1 cellular context compared by ENCODE assay signal in the genomic region with DNA sequence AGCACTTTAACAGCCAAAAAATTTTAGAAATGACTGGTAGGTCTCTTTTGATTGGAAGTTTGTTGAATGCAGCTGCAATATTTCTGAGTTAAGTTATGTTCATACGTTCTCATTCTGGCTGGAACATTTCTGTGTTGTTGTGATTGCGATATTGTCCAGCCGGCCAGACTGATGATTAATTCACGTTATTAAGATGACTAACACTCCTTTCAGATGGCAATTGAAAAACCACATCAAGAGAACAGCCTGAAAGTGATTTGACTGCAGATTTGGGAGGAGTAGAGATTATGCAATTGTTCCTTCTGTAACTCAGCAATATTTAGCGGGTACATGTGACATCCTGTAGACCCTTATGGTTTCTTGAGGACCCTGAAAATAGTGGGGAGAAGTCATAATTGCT.
TF ChIP-seq lines count a peak whose summit lies in the region.

No MANE protein-coding gene starts in this region.

TF ChIP-seq in SK-N-SH treated with all-trans-retinoic acid at 6 μM for 48 hours, 23 proteins besides CTCF, POLR2A, EP300 and RAD21:
- TF ChIP-seq, protein P1, sequence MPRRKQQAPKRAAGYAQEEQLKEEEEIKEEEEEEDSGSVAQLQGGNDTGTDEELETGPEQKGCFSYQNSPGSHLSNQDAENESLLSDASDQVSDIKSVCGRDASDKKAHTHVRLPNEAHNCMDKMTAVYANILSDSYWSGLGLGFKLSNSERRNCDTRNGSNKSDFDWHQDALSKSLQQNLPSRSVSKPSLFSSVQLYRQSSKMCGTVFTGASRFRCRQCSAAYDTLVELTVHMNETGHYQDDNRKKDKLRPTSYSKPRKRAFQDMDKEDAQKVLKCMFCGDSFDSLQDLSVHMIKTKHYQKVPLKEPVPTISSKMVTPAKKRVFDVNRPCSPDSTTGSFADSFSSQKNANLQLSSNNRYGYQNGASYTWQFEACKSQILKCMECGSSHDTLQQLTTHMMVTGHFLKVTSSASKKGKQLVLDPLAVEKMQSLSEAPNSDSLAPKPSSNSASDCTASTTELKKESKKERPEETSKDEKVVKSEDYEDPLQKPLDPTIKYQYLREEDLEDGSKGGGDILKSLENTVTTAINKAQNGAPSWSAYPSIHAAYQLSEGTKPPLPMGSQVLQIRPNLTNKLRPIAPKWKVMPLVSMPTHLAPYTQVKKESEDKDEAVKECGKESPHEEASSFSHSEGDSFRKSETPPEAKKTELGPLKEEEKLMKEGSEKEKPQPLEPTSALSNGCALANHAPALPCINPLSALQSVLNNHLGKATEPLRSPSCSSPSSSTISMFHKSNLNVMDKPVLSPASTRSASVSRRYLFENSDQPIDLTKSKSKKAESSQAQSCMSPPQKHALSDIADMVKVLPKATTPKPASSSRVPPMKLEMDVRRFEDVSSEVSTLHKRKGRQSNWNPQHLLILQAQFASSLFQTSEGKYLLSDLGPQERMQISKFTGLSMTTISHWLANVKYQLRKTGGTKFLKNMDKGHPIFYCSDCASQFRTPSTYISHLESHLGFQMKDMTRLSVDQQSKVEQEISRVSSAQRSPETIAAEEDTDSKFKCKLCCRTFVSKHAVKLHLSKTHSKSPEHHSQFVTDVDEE (CRISPR knock-in tag; IDR thresholded peaks at IDR 0.05): no peak
- TF ChIP-seq ARNTL (CRISPR knock-in tag; IDR thresholded peaks at IDR 0.05; ENCODE audit: borderline replicate concordance, low read depth) (no peak), ISL1 (CRISPR knock-in tag; IDR thresholded peaks at IDR 0.05) (no peak; the same call in 1 of the 2 replicates)
- TF ChIP-seq, protein P2, sequence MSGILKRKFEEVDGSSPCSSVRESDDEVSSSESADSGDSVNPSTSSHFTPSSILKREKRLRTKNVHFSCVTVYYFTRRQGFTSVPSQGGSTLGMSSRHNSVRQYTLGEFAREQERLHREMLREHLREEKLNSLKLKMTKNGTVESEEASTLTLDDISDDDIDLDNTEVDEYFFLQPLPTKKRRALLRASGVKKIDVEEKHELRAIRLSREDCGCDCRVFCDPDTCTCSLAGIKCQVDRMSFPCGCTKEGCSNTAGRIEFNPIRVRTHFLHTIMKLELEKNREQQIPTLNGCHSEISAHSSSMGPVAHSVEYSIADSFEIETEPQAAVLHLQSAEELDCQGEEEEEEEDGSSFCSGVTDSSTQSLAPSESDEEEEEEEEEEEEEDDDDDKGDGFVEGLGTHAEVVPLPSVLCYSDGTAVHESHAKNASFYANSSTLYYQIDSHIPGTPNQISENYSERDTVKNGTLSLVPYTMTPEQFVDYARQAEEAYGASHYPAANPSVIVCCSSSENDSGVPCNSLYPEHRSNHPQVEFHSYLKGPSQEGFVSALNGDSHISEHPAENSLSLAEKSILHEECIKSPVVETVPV (CRISPR knock-in tag; IDR thresholded peaks at IDR 0.05): no peak
